ENCODE assay signal across 24 cellular contexts in genomic region chr21:42025392-42026071, GRCh38. TPM values are rescaled to one million over a fixed set of nuclear protein-coding genes. Genes with fewer than 3 reads are reported as not detected.
DNase-seq lines count a peak whose midpoint lies in the region; ATAC-seq and TF ChIP-seq lines count a peak whose summit lies in the region.
"Had no signal": no experiment of that assay in that cellular context is flagged by ENCODE, and none has a peak within 500 bp of the region (broad histone marks: within the 10 kb centered on the region; RNA-seq: fewer than 3 reads in every experiment).

No MANE protein-coding gene starts in this region.

- peak overlapping the region; percentile 74 for H2BK5ac ChIP-seq in IMR-90 (ENCODE audit: low read depth, low read length, poor library complexity, severe bottlenecking)

- dilution Hi-C loops in IMR-90 (cut with HindIII; ENCODE audit: low sequenced_read_pairs, unreplicated experiment), result no loop called here

- WGBS in IMR-90 (ENCODE audit: extremely low coverage in 2 of 2, insufficient read length in 1 of 2), 2 experiments, result 18% methylated on average over 4 of the region's 11 CpGs; no CpG with 5 or more reads in 1 of the 2 experiments

- peak overlapping the region; percentile 33 for H3K9ac ChIP-seq in IMR-90 (ENCODE audit: low read depth, low read length)
- H3K9ac ChIP-seq: KMS-11 had no signal

- H3K27me3 Mint-ChIP-seq in nephron (ENCODE audit: low read depth), result peaks cover 52% of the 10 kb centered on the region
- no peaks in the 10 kb centered on the region for H3K27me3 Mint-ChIP-seq in activated T-cell treated with anti-CD3 and anti-CD28 coated beads, Interleukin-2, amount 50 U/mL, for 72 hours (ENCODE audit: low read depth)
- H3K27me3 Mint-ChIP-seq: activated naive CD8-positive, alpha-beta T cell had no signal

- H3K4me3 ChIP-seq in AG09309 (ENCODE audit: control insufficient read depth, low read depth, low read length) (no peak overlapping the region), IMR-90 (ENCODE audit: insufficient read depth, low read depth, low read length) (no peak overlapping the region)
- H3K4me3 ChIP-seq: mucosa of descending colon, pancreas, upper lobe of right lung had no signal

- H2AFZ ChIP-seq in IMR-90 (replicated peaks; ENCODE audit: low read length, poor library complexity), result peak overlapping the region; percentile 86

- TF ChIP-seq RAD21 in IMR-90 (IDR thresholded peaks at IDR 0.05; ENCODE audit: low read length), result no peak

- H2BK120ac ChIP-seq in IMR-90 (ENCODE audit: low read depth, low read length), result peak overlapping the region; percentile 98

- H3K4me1 Mint-ChIP-seq in nephron, result peaks cover 17% of the 10 kb centered on the region
- no peaks in the 10 kb centered on the region for H3K4me1 Mint-ChIP-seq in activated T-cell treated with anti-CD3 and anti-CD28 coated beads, Interleukin-2, amount 50 U/mL, for 72 hours (ENCODE audit: low read depth)

- peak overlapping the region; percentile 80 for H4K5ac ChIP-seq in IMR-90 (ENCODE audit: low read depth, low read length)

- TF ChIP-seq POLR2A in IMR-90 (IDR thresholded peaks at IDR 0.05; ENCODE audit: low read depth, low read length), result no peak

- DNase-seq in AG09309 (ENCODE audit: low read depth), result peak; percentile 75
- DNase-seq in IMR-90, result peak; percentile 94
- DNase-seq in ecto neural progenitor cell (ENCODE audit: low spot score), result peak; percentile 39
- DNase-seq in activated T-cell treated with anti-CD3 and anti-CD28 coated beads, Interleukin-2, amount 50 U/mL, for 72 hours, result no peak
- no peak for DNase-seq in HuH-7 (ENCODE audit: low spot score)
- DNase-seq: activated CD4-positive, alpha-beta T cell treated with anti-CD3 and anti-CD28 coated beads for 48 hours; activated T-cell treated with anti-CD3 and anti-CD28 coated beads for 4 hours; AML-193; hypothalamus; mucosa of descending colon; NCI-H1436; NCI-H2227 treated with DMSO at 0.1 percent for 48 hours; pancreas; stimulated activated naive CD8-positive, alpha-beta T cell treated with anti-CD3 and anti-CD28 coated beads, Interleukin-15, Interleukin-2, amounts not matched to agents 100 U/mL and 50 U/mL, for 24 hours; upper lobe of right lung had no signal

- POLR2A ChIA-PET in IMR-90 (lab: Charles Lee; ENCODE audit: unreplicated experiment), result no interaction called here

- H3K4me3 Mint-ChIP-seq in nephron, result no peak overlapping the region
- no peak overlapping the region for H3K4me3 Mint-ChIP-seq in activated T-cell treated with anti-CD3 and anti-CD28 coated beads, Interleukin-2, amount 50 U/mL, for 72 hours
- H3K4me3 Mint-ChIP-seq: activated naive CD8-positive, alpha-beta T cell; T-helper 2 cell treated with Interferon-gamma antibody and Interleukin-4, amounts not matched to agents 5 μg/mL and 100 μg/mL, for 36 hours had no signal

- peak overlapping the region; percentile 93 for H2AK9ac ChIP-seq in IMR-90 (replicated peaks; ENCODE audit: low read depth, low read length, poor library complexity)

- peak overlapping the region in 2 of 3 experiments; percentile 15 to 63 for H3K27ac Mint-ChIP-seq in nephron
- H3K27ac Mint-ChIP-seq in activated T-cell treated with anti-CD3 and anti-CD28 coated beads, Interleukin-2, amount 50 U/mL, for 72 hours, result no peak overlapping the region
- H3K27ac Mint-ChIP-seq: activated naive CD8-positive, alpha-beta T cell; T-helper 2 cell treated with Interferon-gamma antibody and Interleukin-4, amounts not matched to agents 5 μg/mL and 100 μg/mL, for 36 hours had no signal

- in situ Hi-C loops in IMR-90 (cut with MboI; ENCODE audit: low sequenced_read_pairs), result no loop called here

- peak overlapping the region; percentile 74 for H3K56ac ChIP-seq in IMR-90 (ENCODE audit: extremely low read depth, insufficient read depth, low read length)

- H3K9me1 ChIP-seq in IMR-90 (ENCODE audit: insufficient read depth, low read length), result peaks cover 26% of the 10 kb centered on the region

- TF ChIP-seq CTCF in AG09309 (IDR thresholded peaks at IDR 0.05; ENCODE audit: control insufficient read depth, insufficient read depth, low read depth, low read length, missing control alignments) (no peak), IMR-90 (conservative IDR thresholded peaks at IDR 0.05; ENCODE audit: low read depth, low read length) (no peak), nephron (IDR thresholded peaks at IDR 0.05; ENCODE audit: unreplicated experiment in 3 of 3) (no peak)

- peak overlapping the region; percentile 96 for H2BK20ac ChIP-seq in IMR-90 (ENCODE audit: low read depth, low read length)

- H3K9me3 ChIP-seq in IMR-90 (ENCODE audit: control insufficient read depth, insufficient read depth, low read length), result no peaks in the 10 kb centered on the region
- H3K9me3 ChIP-seq: mucosa of descending colon, pancreas, upper lobe of right lung had no signal

- BruUV-seq in IMR-90 (replicated peaks; lab: Mats Ljungman, UMichigan), result no TSS peak

- H3K36me3 ChIP-seq in IMR-90 (ENCODE audit: control insufficient read depth, insufficient read depth, low read length), result no peaks in the 10 kb centered on the region
- H3K36me3 ChIP-seq: pancreas, upper lobe of right lung had no signal

- H4K91ac ChIP-seq in IMR-90 (ENCODE audit: insufficient read depth, low read depth, low read length), result peak overlapping the region; percentile 95

- H3K4ac ChIP-seq in IMR-90 (ENCODE audit: low read depth, low read length), result peak overlapping the region; percentile 93

- peak; percentile 95 for ATAC-seq in IMR-90 (ENCODE audit: low read depth)
- no peak for ATAC-seq in activated T-cell treated with anti-CD3 and anti-CD28 coated beads, Interleukin-2, amount 50 U/mL, for 72 hours (replicated peaks in 1 of 2)
- ATAC-seq in esophagus mucosa, result no peak
- no peak for ATAC-seq in HG02840 (IDR thresholded peaks at IDR 0.05; ENCODE audit: low FRiP score, unreplicated experiment)
- ATAC-seq: mucosa of descending colon; pancreas; Right ventricle myocardium inferior; stimulated activated naive CD8-positive, alpha-beta T cell treated with anti-CD3 and anti-CD28 coated beads, Interleukin-15, Interleukin-2, amounts not matched to agents 100 U/mL and 50 U/mL, for 24 hours; upper lobe of right lung had no signal

- H2BK15ac ChIP-seq in IMR-90 (ENCODE audit: low read depth, low read length), result peak overlapping the region; percentile 96

- H3K4me2 ChIP-seq in IMR-90 (ENCODE audit: low read depth, low read length), result peak overlapping the region; percentile 2; the same call in 1 of the 2 replicates
- H3K4me2 ChIP-seq: KMS-11 had no signal

- CTCF ChIA-PET in IMR-90 (lab: Yijun Ruan, JAX), result interaction anchor here (0.9 kb wide), 1 partner anchor 67 kb away, joined by 4 read pairs; no protein-coding TSS in a partner anchor

- H3K4me1 ChIP-seq in IMR-90 (ENCODE audit: control insufficient read depth, insufficient read depth, low read length), result peaks cover 13% of the 10 kb centered on the region
- H3K4me1 ChIP-seq: pancreas, upper lobe of right lung had no signal

- H3K23ac ChIP-seq in IMR-90 (ENCODE audit: low read depth, low read length), result peak overlapping the region; percentile 81

- H2AK5ac ChIP-seq in IMR-90 (ENCODE audit: low read depth, low read length), result peak overlapping the region; percentile 98

- intact Hi-C loops in IMR-90 (cut with micrococcal nuclease), result loop anchor here (2.0 kb wide), 1 partner anchor 13 kb away; no protein-coding TSS in a partner anchor

- no peaks in the 10 kb centered on the region for H3K9me3 Mint-ChIP-seq in nephron
- H3K9me3 Mint-ChIP-seq in activated T-cell treated with anti-CD3 and anti-CD28 coated beads, Interleukin-2, amount 50 U/mL, for 72 hours, result no peaks in the 10 kb centered on the region
- H3K9me3 Mint-ChIP-seq: T-helper 2 cell treated with Interferon-gamma antibody and Interleukin-4, amounts not matched to agents 5 μg/mL and 100 μg/mL, for 36 hours had no signal

- H3K36me3 Mint-ChIP-seq in nephron (ENCODE audit: low read depth), result no peaks in the 10 kb centered on the region
- no peaks in the 10 kb centered on the region for H3K36me3 Mint-ChIP-seq in activated T-cell treated with anti-CD3 and anti-CD28 coated beads, Interleukin-2, amount 50 U/mL, for 72 hours (ENCODE audit: insufficient read depth in 2 of 2)
- H3K36me3 Mint-ChIP-seq: activated naive CD8-positive, alpha-beta T cell had no signal

- H3K14ac ChIP-seq in IMR-90 (replicated peaks; ENCODE audit: low read depth, low read length), result peak overlapping the region; percentile 95

- peaks cover 3 to 4% of the 10 kb centered on the region in 2 experiments; a peak in 2 of 4 replicates for H3K79me1 ChIP-seq in IMR-90 (ENCODE audit: low read depth in 1 of 2, low read length in 2 of 2)

- H3K27me3 ChIP-seq in IMR-90 (ENCODE audit: control insufficient read depth, insufficient read depth, low read length), result no peaks in the 10 kb centered on the region
- H3K27me3 ChIP-seq: pancreas, upper lobe of right lung had no signal

- peak overlapping the region; percentile 42 for H3K27ac ChIP-seq in IMR-90 (ENCODE audit: insufficient read depth, low read length)
- H3K27ac ChIP-seq: KMS-11, pancreas, upper lobe of right lung had no signal

- no peaks in the 10 kb centered on the region for H4K20me1 ChIP-seq in IMR-90 (ENCODE audit: insufficient read depth, low read length)

- peak overlapping the region; percentile 94 to 95 for H4K8ac ChIP-seq in IMR-90 (ENCODE audit: low read depth in 2 of 2, low read length in 2 of 2)

- H3K18ac ChIP-seq in IMR-90 (ENCODE audit: low read depth, low read length), result peak overlapping the region; percentile 80

TF ChIP-seq in IMR-90, 13 proteins besides CTCF, POLR2A, EP300 and RAD21 (continues in another document):
- TF ChIP-seq SMC3 (IDR thresholded peaks at IDR 0.05; ENCODE audit: low read depth, low read length) (peak; percentile 11; the same call in 1 of the 2 replicates), FOS (IDR thresholded peaks at IDR 0.05; ENCODE audit: low read depth, low read length) (peak; percentile 73)

RNA-seq across cellular contexts. Expression of gene ZBTB21, which starts 15.4 kb away (rescaled TPM):
- total RNA-seq in IMR-90 (2012; rRNA removed) (12.0 and 13.6 TPM in 2 replicates), esophagus mucosa (8.7 TPM)
- 6.8 and 7.8 TPM in 2 replicates for polyA plus RNA-seq in IMR-90 (2012; rRNA removed)
- 2.4 and 2.8 TPM in 2 replicates for polyA plus RNA-seq in IMR-90 (2012; cell fraction: cytosol; rRNA removed)
- 4.6 and 22.7 TPM in 2 replicates for polyA plus RNA-seq in IMR-90 (2012; cell fraction: nucleus; rRNA removed; ENCODE audit: low replicate concordance)
- total RNA-seq in activated T-cell treated with anti-CD3 and anti-CD28 coated beads, Interleukin-2, amount 50 U/mL, for 72 hours, result 10 to 100 TPM; 35.6 to 43.3 TPM

RNA-seq across cellular contexts. Expression of gene UMODL1, which starts 45.6 kb away (rescaled TPM):
- not detected in 2 replicates for total RNA-seq in IMR-90 (2012; rRNA removed)
- 0.02 TPM in 1 of 2 replicates, not detected in the other for polyA plus RNA-seq in IMR-90 (2012; rRNA removed)
- 0.03 TPM in 1 of 2 replicates, not detected in the other for polyA plus RNA-seq in IMR-90 (2012; cell fraction: cytosol; rRNA removed)
- polyA plus RNA-seq in IMR-90 (2012; cell fraction: nucleus; rRNA removed; ENCODE audit: low replicate concordance), result 0.04 and 0.07 TPM in 2 replicates
- total RNA-seq in activated T-cell treated with anti-CD3 and anti-CD28 coated beads, Interleukin-2, amount 50 U/mL, for 72 hours, result under 1 TPM; 0.39 to 0.89 TPM
- 0.08 TPM for total RNA-seq in esophagus mucosa
- total RNA-seq: chondrocyte, epithelial cell of proximal tubule, Right ventricle myocardium inferior had no signal

Comparison
In these comparisons a context has a peak if more than half of its experiments do, and no peak if none do; other contexts are left out.
1. DNase-seq: peak in AG09309 (single experiment), IMR-90 (single experiment) and ecto neural progenitor cell (single experiment); none in activated T-cell treated with anti-CD3 and anti-CD28 coated beads, Interleukin-2, amount 50 U/mL, for 72 hours (0 of 2) and HuH-7 (single experiment).